ENCODE assay signal across 8 cellular contexts in the genomic region with DNA sequence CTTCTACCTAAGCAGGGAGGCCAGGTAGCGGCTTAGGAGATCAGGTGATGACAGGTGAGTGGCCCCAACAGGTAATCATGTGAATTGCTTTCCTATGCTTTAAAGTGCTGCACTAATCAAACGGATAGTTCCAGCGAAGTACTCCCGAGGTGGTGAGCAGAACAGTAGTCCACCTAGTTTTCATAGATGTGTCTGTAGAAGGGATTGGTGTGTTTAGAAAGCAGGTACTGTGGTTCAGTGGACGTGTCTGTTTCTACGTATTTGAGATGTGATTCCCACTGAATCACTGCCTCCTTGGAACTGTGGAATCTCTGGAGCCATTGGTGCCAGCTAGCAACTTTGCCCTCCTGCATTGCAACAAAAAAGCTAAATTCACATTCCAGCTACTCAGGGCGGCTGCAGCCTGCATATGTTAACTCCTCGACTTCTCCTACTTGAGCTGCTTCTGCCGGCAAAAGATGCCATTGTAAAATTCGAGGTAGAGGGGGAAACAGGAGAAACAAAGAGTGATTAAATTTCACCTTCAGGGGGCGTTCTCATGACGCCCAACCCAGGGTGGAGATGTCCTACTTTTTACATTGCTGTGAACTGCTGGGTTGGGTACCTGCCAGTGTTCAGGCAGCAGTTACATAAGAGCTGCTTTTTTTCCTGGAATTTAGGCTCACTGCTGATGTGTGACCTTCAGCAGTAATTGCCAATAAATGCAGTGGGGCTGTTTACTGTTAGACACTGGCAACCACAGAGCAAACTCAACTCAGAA.
A peak's percentile ranks its signal among the peaks of the same experiment; 100 is the strongest.
DNase-seq lines count a peak whose midpoint lies in the region; ATAC-seq and TF ChIP-seq lines count a peak whose summit lies in the region.

No MANE protein-coding gene starts in this region.

- peaks cover 73% of the 10 kb centered on the region for H3K4me1 Mint-ChIP-seq in activated T-helper 1 cell treated with anti-CD3 and anti-CD28 coated beads, Interleukin-12 subunit alpha, Interleukin-12 subunit beta, Interleukin-2, Interleukin-4 antibody, amounts not matched to agents 30 ng/mL and 10 ng/mL and 1 ng/mL, durations not matched to agents 14 hours and 24 hours and 36 hours (ENCODE audit: low read depth)
- H3K4me1 Mint-ChIP-seq in glutamatergic neuron (ENCODE audit: low read depth, unreplicated experiment), result peaks cover 5% of the 10 kb centered on the region

- no peak overlapping the region for H3K4me3 ChIP-seq in prostate gland

- TF ChIP-seq CTCF in glutamatergic neuron (IDR thresholded peaks at IDR 0.05; ENCODE audit: partially characterized antibody, unreplicated experiment) (peak; percentile 10), prostate gland (IDR thresholded peaks at IDR 0.05) (peak in 3 of 4 experiments; percentile 40 to 71 (median 67))

- 23% methylated on average over 12 of the region's 12 CpGs for WGBS in prostate gland

- no peaks in the 10 kb centered on the region for H3K27me3 ChIP-seq in prostate gland (replicated peaks; ENCODE audit: insufficient read depth)

- no peaks in the 10 kb centered on the region for H3K9me3 ChIP-seq in prostate gland

- H3K4me3 Mint-ChIP-seq in activated T-helper 1 cell treated with anti-CD3 and anti-CD28 coated beads, Interleukin-12 subunit alpha, Interleukin-12 subunit beta, Interleukin-2, Interleukin-4 antibody, amounts not matched to agents 30 ng/mL and 10 ng/mL and 1 ng/mL, durations not matched to agents 14 hours and 24 hours and 36 hours, result no peak overlapping the region
- H3K4me3 Mint-ChIP-seq in glutamatergic neuron (ENCODE audit: unreplicated experiment), result no peak overlapping the region

- intact Hi-C loops in activated T-helper 1 cell treated with anti-CD3 and anti-CD28 coated beads, Interleukin-12 subunit alpha, Interleukin-12 subunit beta, Interleukin-2, Interleukin-4 antibody, amounts not matched to agents 30 ng/mL and 10 ng/mL and 1 ng/mL, durations not matched to agents 14 hours and 24 hours and 36 hours (cut with micrococcal nuclease), result loop anchor here (5.0 kb wide), 1 partner anchor 207 kb away; no protein-coding TSS in a partner anchor
- intact Hi-C loops in prostate gland (cut with DNase I), result loop anchor here (5.0 kb wide), 1 partner anchor 257 kb away; a partner anchor contains a TSS

- no peak for ATAC-seq in GM18858 (IDR thresholded peaks at IDR 0.05; ENCODE audit: unreplicated experiment)

- H3K36me3 Mint-ChIP-seq in activated T-helper 1 cell treated with anti-CD3 and anti-CD28 coated beads, Interleukin-12 subunit alpha, Interleukin-12 subunit beta, Interleukin-2, Interleukin-4 antibody, amounts not matched to agents 30 ng/mL and 10 ng/mL and 1 ng/mL, durations not matched to agents 14 hours and 24 hours and 36 hours (ENCODE audit: low read depth), result peaks cover 36% of the 10 kb centered on the region
- H3K36me3 Mint-ChIP-seq in glutamatergic neuron (ENCODE audit: unreplicated experiment), result no peaks in the 10 kb centered on the region

- H3K9me3 Mint-ChIP-seq in activated T-helper 1 cell treated with anti-CD3 and anti-CD28 coated beads, Interleukin-12 subunit alpha, Interleukin-12 subunit beta, Interleukin-2, Interleukin-4 antibody, amounts not matched to agents 30 ng/mL and 10 ng/mL and 1 ng/mL, durations not matched to agents 14 hours and 24 hours and 36 hours, result no peaks in the 10 kb centered on the region
- H3K9me3 Mint-ChIP-seq in glutamatergic neuron (ENCODE audit: unreplicated experiment), result no peaks in the 10 kb centered on the region

- no peaks in the 10 kb centered on the region for H3K36me3 ChIP-seq in prostate gland

- H3K4me1 ChIP-seq in prostate gland (replicated peaks), result peaks cover 8% of the 10 kb centered on the region

- H3K27ac Mint-ChIP-seq in activated T-helper 1 cell treated with anti-CD3 and anti-CD28 coated beads, Interleukin-12 subunit alpha, Interleukin-12 subunit beta, Interleukin-2, Interleukin-4 antibody, amounts not matched to agents 30 ng/mL and 10 ng/mL and 1 ng/mL, durations not matched to agents 14 hours and 24 hours and 36 hours, result peak overlapping the region; percentile 40
- no peak overlapping the region for H3K27ac Mint-ChIP-seq in glutamatergic neuron (ENCODE audit: unreplicated experiment)

- H3K27me3 Mint-ChIP-seq in activated T-helper 1 cell treated with anti-CD3 and anti-CD28 coated beads, Interleukin-12 subunit alpha, Interleukin-12 subunit beta, Interleukin-2, Interleukin-4 antibody, amounts not matched to agents 30 ng/mL and 10 ng/mL and 1 ng/mL, durations not matched to agents 14 hours and 24 hours and 36 hours (ENCODE audit: insufficient read depth), result no peaks in the 10 kb centered on the region
- peaks cover 3% of the 10 kb centered on the region for H3K27me3 Mint-ChIP-seq in glutamatergic neuron (ENCODE audit: unreplicated experiment)

- TF ChIP-seq POLR2A in prostate gland (IDR thresholded peaks at IDR 0.05), result no peak

- H3K27ac ChIP-seq in prostate gland, result peak overlapping the region; percentile 59

- DNase-seq in ELF-1 (ENCODE audit: low read depth, low spot score), result peak; percentile 78
- peak; percentile 28 for DNase-seq in HuH-7.5 (ENCODE audit: low spot score)
- DNase-seq in activated T-helper 1 cell treated with anti-CD3 and anti-CD28 coated beads, Interleukin-12 subunit alpha, Interleukin-12 subunit beta, Interleukin-2, Interleukin-4 antibody, amounts not matched to agents 30 ng/mL and 10 ng/mL and 1 ng/mL, durations not matched to agents 14 hours and 24 hours and 36 hours (ENCODE audit: low spot score), result no peak
- no peak for DNase-seq in glutamatergic neuron
- peak; percentile 80 for DNase-seq in prostate gland (ENCODE audit: low spot score)
- no peak for DNase-seq in stimulated activated CD4-positive, alpha-beta T cell treated with anti-CD3 and anti-CD28 coated beads, Interleukin-1b, Interleukin-23, amount 100 ng/mL, for 48 hours
- DNase-seq in germinal center (ENCODE audit: low spot score), result no peak

Comparison
In these comparisons a context has a peak if more than half of its experiments do, and no peak if none do; other contexts are left out.
1. DNase-seq: peak in ELF-1 (single experiment), HuH-7.5 (single experiment) and prostate gland (single experiment); none in activated T-helper 1 cell treated with anti-CD3 and anti-CD28 coated beads, Interleukin-12 subunit alpha, Interleukin-12 subunit beta, Interleukin-2, Interleukin-4 antibody, amounts not matched to agents 30 ng/mL and 10 ng/mL and 1 ng/mL, durations not matched to agents 14 hours and 24 hours and 36 hours (single experiment), glutamatergic neuron (single experiment), stimulated activated CD4-positive, alpha-beta T cell treated with anti-CD3 and anti-CD28 coated beads, Interleukin-1b, Interleukin-23, amount 100 ng/mL, for 48 hours (single experiment) and germinal center (single experiment).